8 cellular contexts compared by ENCODE assay signal in genomic region chr10:91493313-91493712, GRCh38.
DNase-seq lines count a peak whose midpoint lies in the region; ATAC-seq lines count a peak whose summit lies in the region.

No MANE protein-coding gene starts in this region.

- DNase-seq in AG08395 (ENCODE audit: low spot score) (peak; percentile 57), HuH-7.5 (ENCODE audit: low spot score) (peak; percentile 12), astrocyte of the hippocampus (ENCODE audit: low read depth, low spot score) (peak; percentile 46), left colon (no peak), GOT3 (lab: John Stamatoyannopoulos, UW) (no peak)
- no peak for DNase-seq in activated naive CD4-positive, alpha-beta T cell (lab: John Stamatoyannopoulos, UW)
- DNase-seq in NK-92 treated with Interleukin-12 subunit alpha and Interleukin-12 subunit beta, amount 100 ng/mL, for 24 hours (lab: John Stamatoyannopoulos, UW), result no peak

- intact Hi-C loops in left colon (cut with DNase I, micrococcal nuclease), result loop anchor here in 1 of 2 donors (5.0 to 10.0 kb wide), 2 partner anchors 61 to 144 kb away; no protein-coding TSS in a partner anchor

- ATAC-seq in left colon, result peak; percentile 49
- no peak for ATAC-seq in GM18858 (IDR thresholded peaks at IDR 0.05; ENCODE audit: unreplicated experiment)

Comparison
In these comparisons a context has a peak if more than half of its experiments do, and no peak if none do; other contexts are left out.
1. DNase-seq: peak in AG08395 (single experiment), HuH-7.5 (single experiment) and astrocyte of the hippocampus (single experiment); none in left colon (0 of 2), activated naive CD4-positive, alpha-beta T cell (0 of 4), GOT3 (single experiment) and NK-92 treated with Interleukin-12 subunit alpha and Interleukin-12 subunit beta, amount 100 ng/mL, for 24 hours (single experiment).